14 cellular contexts compared by ENCODE assay signal in the genomic region with DNA sequence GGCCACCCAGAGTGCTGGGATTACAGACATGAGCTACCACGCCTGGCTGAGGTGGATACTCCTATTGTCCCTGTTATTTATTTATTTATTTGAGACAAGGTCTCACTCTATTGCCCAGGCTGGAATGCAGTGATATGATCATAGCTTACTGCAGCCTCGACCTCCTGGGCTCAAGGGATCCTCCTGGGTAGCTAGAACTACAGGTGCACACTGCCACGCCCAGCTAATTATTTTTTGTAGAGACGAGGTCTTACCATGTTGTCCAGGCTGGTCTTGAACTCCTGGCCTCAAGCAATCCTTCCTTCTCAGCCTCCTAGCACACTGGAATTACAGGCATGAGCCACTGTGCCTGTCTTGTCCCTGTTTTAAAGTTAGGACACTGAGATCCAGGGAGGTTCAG. TPM values are rescaled to one million over a fixed set of nuclear protein-coding genes. Genes with fewer than 3 reads are reported as not detected.
A peak's percentile ranks its signal among the peaks of the same experiment; 100 is the strongest.
DNase-seq lines count a peak whose midpoint lies in the region; ATAC-seq and TF ChIP-seq lines count a peak whose summit lies in the region.
"Had no signal": no experiment of that assay in that cellular context is flagged by ENCODE, and none has a peak within 500 bp of the region (broad histone marks: within the 10 kb centered on the region; RNA-seq: fewer than 3 reads in every experiment).

No MANE protein-coding gene starts in this region.

- no peaks in the 10 kb centered on the region for H3K9me3 Mint-ChIP-seq in activated CD4-positive, alpha-beta T cell treated with anti-CD3 and anti-CD28 coated beads, Interleukin-2, amount 10 ng/mL, durations not matched to agents 7 days and 5 days
- H3K9me3 Mint-ChIP-seq in activated naive CD8-positive, alpha-beta T cell treated with anti-CD3 and anti-CD28 coated beads, Interleukin-2, amount 50 U/mL, for 24 hours: no peaks in the 10 kb centered on the region

- no peak for ATAC-seq in activated naive CD8-positive, alpha-beta T cell treated with anti-CD3 and anti-CD28 coated beads, Interleukin-2, amount 50 U/mL, for 24 hours
- no peak for ATAC-seq in mucosa of descending colon
- no peak for ATAC-seq in HG02678 (IDR thresholded peaks at IDR 0.05; ENCODE audit: unreplicated experiment)

- peaks cover 81% of the 10 kb centered on the region for H3K4me1 Mint-ChIP-seq in activated CD4-positive, alpha-beta T cell treated with anti-CD3 and anti-CD28 coated beads, Interleukin-2, amount 10 ng/mL, durations not matched to agents 7 days and 5 days
- peaks cover 80% of the 10 kb centered on the region for H3K4me1 Mint-ChIP-seq in activated naive CD8-positive, alpha-beta T cell treated with anti-CD3 and anti-CD28 coated beads, Interleukin-2, amount 50 U/mL, for 24 hours

- H3K9me3 ChIP-seq in Karpas-422 (ENCODE audit: low read length) (no peaks in the 10 kb centered on the region), skeletal muscle tissue (ENCODE audit: control insufficient read depth in 3 of 3, low read length in 3 of 3) (no peaks in the 10 kb centered on the region), mucosa of descending colon (no peaks in the 10 kb centered on the region)

- peaks cover 20% of the 10 kb centered on the region for H3K4me1 ChIP-seq in Karpas-422 (ENCODE audit: low read length)
- H3K4me1 ChIP-seq in skeletal muscle tissue (ENCODE audit: control insufficient read depth in 3 of 3, insufficient read depth in 3 of 3, low read length in 3 of 3): peaks cover 49 to 78% (median 77%) of the 10 kb centered on the region in 3 donors
- H3K4me1 ChIP-seq in mucosa of descending colon (ENCODE audit: low read depth): peaks cover 44% of the 10 kb centered on the region

- peak overlapping the region; percentile 23 for H3K4me3 Mint-ChIP-seq in activated CD4-positive, alpha-beta T cell treated with anti-CD3 and anti-CD28 coated beads, Interleukin-2, amount 10 ng/mL, durations not matched to agents 7 days and 5 days
- no peak overlapping the region for H3K4me3 Mint-ChIP-seq in activated naive CD8-positive, alpha-beta T cell treated with anti-CD3 and anti-CD28 coated beads, Interleukin-2, amount 50 U/mL, for 24 hours

- no peak for TF ChIP-seq CTCF in mucosa of descending colon (IDR thresholded peaks at IDR 0.05)

- H3K4me3 ChIP-seq in Karpas-422 (ENCODE audit: low read length) (no peak overlapping the region), skeletal muscle tissue (ENCODE audit: low read length in 3 of 3) (no peak overlapping the region), mucosa of descending colon (no peak overlapping the region)

- intact Hi-C loops in mucosa of descending colon (cut with DNase I, micrococcal nuclease): no loop called here

- peak overlapping the region; percentile 96 for H3K27ac Mint-ChIP-seq in activated CD4-positive, alpha-beta T cell treated with anti-CD3 and anti-CD28 coated beads, Interleukin-2, amount 10 ng/mL, durations not matched to agents 7 days and 5 days
- peak overlapping the region; percentile 81 for H3K27ac Mint-ChIP-seq in activated naive CD8-positive, alpha-beta T cell treated with anti-CD3 and anti-CD28 coated beads, Interleukin-2, amount 50 U/mL, for 24 hours

- H3K79me2 ChIP-seq in Karpas-422 (ENCODE audit: low read length): no peaks in the 10 kb centered on the region

- H3K27me3 ChIP-seq in Karpas-422 (ENCODE audit: low read length) (no peaks in the 10 kb centered on the region), skeletal muscle tissue (ENCODE audit: control insufficient read depth in 3 of 3, insufficient read depth in 3 of 3, low read length in 3 of 3) (no peaks in the 10 kb centered on the region)

- no peak for DNase-seq in activated CD4-positive, alpha-beta T cell treated with anti-CD3 and anti-CD28 coated beads, Interleukin-2, amount 10 ng/mL, durations not matched to agents 7 days and 5 days
- DNase-seq in activated CD4-positive, alpha-beta T cell treated with anti-CD3 and anti-CD28 coated beads, Interleukin-2, amount 50 U/mL, for 4 hours: no peak
- DNase-seq in Karpas-422: no peak
- DNase-seq in activated naive CD8-positive, alpha-beta T cell treated with anti-CD3 and anti-CD28 coated beads, Interleukin-2, amount 50 U/mL, for 24 hours: no peak
- DNase-seq in mucosa of descending colon: no peak
- DNase-seq in NCI-H748 treated with DMSO at 0.1 percent for 48 hours (lab: John Stamatoyannopoulos, UW): no peak
- DNase-seq: amygdala; Calu3; NCI-H2029 treated with DMSO at 0.1 percent for 48 hours; NCI-H526 treated with DMSO at 0.1 percent for 48 hours; SIG-M5; stimulated activated CD4-positive, alpha-beta T cell treated with anti-CD3 and anti-CD28 coated beads, Interleukin-12 subunit alpha, Interleukin-12 subunit beta, amount 100 ng/mL, for 4 hours had no signal

- peaks cover 39% of the 10 kb centered on the region for H3K36me3 Mint-ChIP-seq in activated CD4-positive, alpha-beta T cell treated with anti-CD3 and anti-CD28 coated beads, Interleukin-2, amount 10 ng/mL, durations not matched to agents 7 days and 5 days (ENCODE audit: low read depth)
- no peaks in the 10 kb centered on the region for H3K36me3 Mint-ChIP-seq in activated naive CD8-positive, alpha-beta T cell treated with anti-CD3 and anti-CD28 coated beads, Interleukin-2, amount 50 U/mL, for 24 hours (ENCODE audit: low read depth)

- no peak overlapping the region for H2AFZ ChIP-seq in Karpas-422 (ENCODE audit: low read length)

- no peak overlapping the region for H3K27ac ChIP-seq in Karpas-422 (ENCODE audit: low read length)
- H3K27ac ChIP-seq in skeletal muscle tissue (ENCODE audit: low read depth, low read length): peak overlapping the region; percentile 86

- no peaks in the 10 kb centered on the region for H4K20me1 ChIP-seq in Karpas-422 (ENCODE audit: insufficient read depth, low read depth, low read length)

- CTCF ChIA-PET in activated CD4-positive, alpha-beta T cell treated with anti-CD3 and anti-CD28 coated beads, Interleukin-2, amount 10 ng/mL, durations not matched to agents 7 days and 5 days (lab: Charles Lee): interaction anchor here (0.6 to 2.5 kb wide), 9 partner anchors 8 to 843 kb away, joined by 3 to 8 read pairs (median 4); no protein-coding TSS in a partner anchor

- H3K36me3 ChIP-seq in Karpas-422 (ENCODE audit: insufficient read depth, low read length) (no peaks in the 10 kb centered on the region), skeletal muscle tissue (ENCODE audit: control insufficient read depth in 3 of 3, insufficient read depth in 3 of 3, low read length in 3 of 3) (peaks cover 0 to 2% (median 0%) of the 10 kb centered on the region in 3 donors), mucosa of descending colon (ENCODE audit: low read depth) (no peaks in the 10 kb centered on the region)

- no peaks in the 10 kb centered on the region for H3K9me2 ChIP-seq in Karpas-422 (replicated peaks; ENCODE audit: insufficient read depth, low read length)

- no peaks in the 10 kb centered on the region for H3K27me3 Mint-ChIP-seq in activated CD4-positive, alpha-beta T cell treated with anti-CD3 and anti-CD28 coated beads, Interleukin-2, amount 10 ng/mL, durations not matched to agents 7 days and 5 days
- peaks cover 2% of the 10 kb centered on the region for H3K27me3 Mint-ChIP-seq in activated naive CD8-positive, alpha-beta T cell treated with anti-CD3 and anti-CD28 coated beads, Interleukin-2, amount 50 U/mL, for 24 hours

- no peak overlapping the region for H3K9ac ChIP-seq in Karpas-422 (ENCODE audit: low read length)
- peak overlapping the region in 1 of 3 donors; percentile 82 for H3K9ac ChIP-seq in skeletal muscle tissue (ENCODE audit: low read depth in 1 of 3, low read length in 3 of 3)

- H3K4me2 ChIP-seq in Karpas-422 (ENCODE audit: low read depth, low read length, poor library complexity, severe bottlenecking): peak overlapping the region; percentile 38

- POLR2A ChIA-PET in activated CD4-positive, alpha-beta T cell treated with anti-CD3 and anti-CD28 coated beads, Interleukin-2, amount 10 ng/mL, durations not matched to agents 7 days and 5 days (lab: Charles Lee): interaction anchor here (1.2 kb wide), 1 partner anchor 8 kb away, joined by 4 read pairs; no protein-coding TSS in a partner anchor

RNA-seq across cellular contexts. Expression of a gene that starts 5.2 kb away (rescaled TPM):
- 10 to 100 TPM; 64.4 to 65.3 TPM for total RNA-seq in activated CD4-positive, alpha-beta T cell treated with anti-CD3 and anti-CD28 coated beads, Interleukin-2, amount 10 ng/mL, durations not matched to agents 7 days and 5 days
- total RNA-seq in Karpas-422 (2014; rRNA removed; shearing (Covaris generic); ENCODE audit: low replicate concordance): not detected in 2 replicates
- total RNA-seq in skeletal muscle tissue (4.7 TPM), mucosa of descending colon (10 to 100 TPM; 31.0 to 43.5 (median 37.0) TPM)
